23 cellular contexts compared by ENCODE assay signal in genomic region chr5:54739371-54739770, GRCh38.
"Had no signal": no experiment of that assay in that cellular context is flagged by ENCODE, and none has a peak within 500 bp of the region (broad histone marks: within the 10 kb centered on the region; RNA-seq: fewer than 3 reads in every experiment).

No MANE protein-coding gene starts in this region.

- H2AFZ ChIP-seq: neural progenitor cell had no signal

- H3K27me3 ChIP-seq: dorsolateral prefrontal cortex, gastroesophageal sphincter, heart left ventricle, left lung, neural progenitor cell, right atrium auricular region, testis, tibial artery had no signal

- H3K9me3 ChIP-seq: gastroesophageal sphincter, heart left ventricle, left lung, prostate gland, right atrium auricular region, testis, tibial artery had no signal

- H3K4me3 ChIP-seq: dorsolateral prefrontal cortex, gastroesophageal sphincter, heart left ventricle, left lung, neural progenitor cell, prostate gland, right atrium auricular region, testis, tibial artery had no signal

- H3K27ac Mint-ChIP-seq: nephron, neural progenitor cell, type B pancreatic cell had no signal

- H3K9me3 Mint-ChIP-seq: nephron; stimulated activated effector memory CD8-positive, alpha-beta T cell treated with anti-CD3 and anti-CD28 coated beads, Interleukin-12 subunit alpha, Interleukin-12 subunit beta, amount 100 ng/mL, for 72 hours; type B pancreatic cell had no signal

- H3K4me2 ChIP-seq: neural progenitor cell had no signal

- DNase-seq: dorsolateral prefrontal cortex; effector CD4-positive, alpha-beta T cell; heart left ventricle; hippocampal formation; left cardiac atrium; left lung; mesendoderm; midbrain; naive thymus-derived CD4-positive, alpha-beta T cell; stimulated activated CD4-positive, alpha-beta T cell treated with anti-CD3 and anti-CD28 coated beads, Interleukin-2, amount 100 ng/mL, for 24 hours; stimulated activated CD4-positive, alpha-beta T cell treated with anti-CD3 and anti-CD28 coated beads, Interleukin-4, amount 100 ng/mL, for 24 hours; stimulated activated naive CD8-positive, alpha-beta T cell treated with anti-CD3 and anti-CD28 coated beads, Interleukin-15, Interleukin-2, amounts not matched to agents 100 U/mL and 50 U/mL, for 24 hours; substantia nigra; testis; tibial artery had no signal

- H3K27ac ChIP-seq: dorsolateral prefrontal cortex, gastroesophageal sphincter, left lung, neural progenitor cell, prostate gland, right atrium auricular region, testis, tibial artery had no signal

- H3K4me3 Mint-ChIP-seq: naive thymus-derived CD4-positive, alpha-beta T cell; nephron; neural progenitor cell; stimulated activated effector memory CD8-positive, alpha-beta T cell treated with anti-CD3 and anti-CD28 coated beads, Interleukin-12 subunit alpha, Interleukin-12 subunit beta, amount 100 ng/mL, for 72 hours; type B pancreatic cell had no signal

- H3K36me3 ChIP-seq: gastroesophageal sphincter, heart left ventricle, left lung, neural progenitor cell, prostate gland, right atrium auricular region, tibial artery had no signal

- H3K36me3 Mint-ChIP-seq: neural progenitor cell; stimulated activated effector memory CD8-positive, alpha-beta T cell treated with anti-CD3 and anti-CD28 coated beads, Interleukin-12 subunit alpha, Interleukin-12 subunit beta, amount 100 ng/mL, for 72 hours; type B pancreatic cell had no signal

- ATAC-seq: gastroesophageal sphincter; heart left ventricle; left cardiac atrium; left lung; naive thymus-derived CD4-positive, alpha-beta T cell; sciatic nerve; stimulated activated effector memory CD8-positive, alpha-beta T cell treated with anti-CD3 and anti-CD28 coated beads, Interleukin-12 subunit alpha, Interleukin-12 subunit beta, amount 100 ng/mL, for 72 hours; stimulated activated naive CD8-positive, alpha-beta T cell treated with anti-CD3 and anti-CD28 coated beads, Interleukin-15, Interleukin-2, amounts not matched to agents 100 U/mL and 50 U/mL, for 24 hours had no signal

- H3K27me3 Mint-ChIP-seq: type B pancreatic cell had no signal

- H3K4me1 ChIP-seq: prostate gland had no signal
